28 cellular contexts compared by ENCODE assay signal in the genomic region with DNA sequence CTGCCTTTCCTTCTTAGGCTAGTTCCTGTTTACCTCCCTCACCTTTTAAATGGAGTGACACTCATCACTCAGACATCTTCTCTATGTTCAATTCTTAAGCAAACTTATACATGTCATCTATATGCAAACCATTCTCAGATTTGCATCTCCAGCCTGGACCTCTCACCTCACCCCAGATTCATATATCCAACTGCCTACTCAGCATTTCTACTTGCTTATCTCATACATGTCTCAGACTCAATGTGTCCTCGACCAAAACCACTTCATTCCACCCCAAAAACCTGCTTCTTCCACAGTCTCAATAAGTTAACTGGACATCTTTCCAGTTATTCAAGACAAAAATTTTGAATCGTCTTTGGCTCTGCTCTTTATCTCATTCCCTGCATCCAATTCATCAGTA.
A peak's percentile ranks its signal among the peaks of the same experiment; 100 is the strongest.
DNase-seq lines count a peak whose midpoint lies in the region; ATAC-seq, FAIRE-seq and TF ChIP-seq lines count a peak whose summit lies in the region.
"Had no signal": no experiment of that assay in that cellular context is flagged by ENCODE, and none has a peak within 500 bp of the region (broad histone marks: within the 10 kb centered on the region; RNA-seq: fewer than 3 reads in every experiment).

No MANE protein-coding gene starts in this region.

- H4K8ac ChIP-seq in IMR-90 (ENCODE audit: low read depth in 2 of 2, low read length in 2 of 2): no peak overlapping the region

- no peak overlapping the region for H2BK120ac ChIP-seq in IMR-90 (ENCODE audit: low read depth, low read length)

- H3K27ac ChIP-seq in A549 (no peak overlapping the region), IMR-90 (ENCODE audit: insufficient read depth, low read length) (no peak overlapping the region), K562 (ENCODE audit: extremely low read depth, low read depth, low read length) (no peak overlapping the region), uterus (no peak overlapping the region)
- H3K27ac ChIP-seq: BLaER1 treated with 17β-estradiol and CSF1 and Interleukin-3, amounts not matched to agents 10 nM and 100 nM; C4-2B had no signal

- no peak for DNase-seq in A549 (ENCODE audit: low read depth in 1 of 2, low spot score in 1 of 2)
- no peak for DNase-seq in IMR-90
- DNase-seq in NCI-H526 (lab: John Stamatoyannopoulos, UW): peak; percentile 22 to 28
- DNase-seq in K562 (ENCODE audit: extremely low read depth in 1 of 4, low spot score in 3 of 4): no peak
- no peak for DNase-seq in NCI-H1930 (lab: John Stamatoyannopoulos, UW)
- DNase-seq in uterus: no peak
- no peak for DNase-seq in DMS 273 treated with DMSO at 0.1 percent for 48 hours (lab: John Stamatoyannopoulos, UW)
- DNase-seq: 8988T; AML-193; Caco-2; Calu3; CD4-positive, alpha-beta T cell; CD8-positive, alpha-beta T cell; DMS153; DMS53; DMS79; DND-41; EL; GDM1 had no signal

- H3K9ac ChIP-seq in IMR-90 (ENCODE audit: low read depth, low read length): no peak overlapping the region
- H3K9ac ChIP-seq in K562 (ENCODE audit: insufficient read depth in 1 of 2, low read depth in 2 of 2, low read length in 2 of 2): no peak overlapping the region
- H3K9ac ChIP-seq: BLaER1 treated with 17β-estradiol and CSF1 and Interleukin-3, amounts not matched to agents 10 nM and 100 nM had no signal

- H3K4me1 Mint-ChIP-seq in stimulated activated memory B cell treated with anti-CD40 and anti-IgM and Interleukin-4, amounts not matched to agents 10 μg/mL and 1 μg/mL and 100 μg/mL, for 72 hours: no peaks in the 10 kb centered on the region
- H3K4me1 Mint-ChIP-seq: B cell had no signal

- no peak overlapping the region for H3K56ac ChIP-seq in IMR-90 (ENCODE audit: extremely low read depth, insufficient read depth, low read length)

- TF ChIP-seq CTCF in A549 (IDR thresholded peaks at IDR 0.05) (no peak), IMR-90 (conservative IDR thresholded peaks at IDR 0.05; ENCODE audit: low read depth, low read length) (no peak), K562 (IDR thresholded peaks at IDR 0.05 in 2 of 3, conservative IDR thresholded peaks at IDR 0.05 in 1 of 3; ENCODE audit: insufficient read depth in 2 of 3, low read depth in 1 of 3, low read length in 3 of 3) (no peak), uterus (IDR thresholded peaks at IDR 0.05) (no peak)

- TF ChIP-seq EP300 in A549 (IDR thresholded peaks at IDR 0.05) (no peak), K562 (IDR thresholded peaks at IDR 0.05; ENCODE audit: low read length) (no peak)

- no peak overlapping the region for H3K18ac ChIP-seq in IMR-90 (ENCODE audit: low read depth, low read length)

- H3K4me2 ChIP-seq in A549 (no peak overlapping the region), IMR-90 (ENCODE audit: low read depth, low read length) (no peak overlapping the region), K562 (ENCODE audit: insufficient read depth, low read length) (no peak overlapping the region)
- H3K4me2 ChIP-seq: BLaER1 treated with 17β-estradiol and CSF1 and Interleukin-3, amounts not matched to agents 10 nM and 100 nM had no signal

- TF ChIP-seq POLR2A in A549 (IDR thresholded peaks at IDR 0.05; ENCODE audit: low read length): no peak
- no peak for TF ChIP-seq POLR2A in IMR-90 (IDR thresholded peaks at IDR 0.05; ENCODE audit: low read depth, low read length)
- no peak for TF ChIP-seq POLR2A in K562 (conservative IDR thresholded peaks at IDR 0.05)
- no peak for TF ChIP-seq POLR2A in uterus (IDR thresholded peaks at IDR 0.05)

- H3K23ac ChIP-seq in IMR-90 (ENCODE audit: low read depth, low read length): no peak overlapping the region

- dilution Hi-C loops in IMR-90 (cut with HindIII; ENCODE audit: low sequenced_read_pairs, unreplicated experiment): no loop called here

- H4K20me1 ChIP-seq in IMR-90 (ENCODE audit: insufficient read depth, low read length) (no peaks in the 10 kb centered on the region), K562 (replicated peaks; ENCODE audit: control insufficient read depth, insufficient read depth, low read length) (no peaks in the 10 kb centered on the region)
- H4K20me1 ChIP-seq: BLaER1 treated with 17β-estradiol and CSF1 and Interleukin-3, amounts not matched to agents 10 nM and 100 nM had no signal

- POLR2A ChIA-PET in A549 (lab: Yijun Ruan, JAX): no interaction called here
- POLR2A ChIA-PET in IMR-90 (lab: Charles Lee; ENCODE audit: unreplicated experiment): no interaction called here
- POLR2A ChIA-PET in K562 (lab: Yijun Ruan, JAX): no interaction called here

- no peak overlapping the region for H3K27ac Mint-ChIP-seq in stimulated activated memory B cell treated with anti-CD40 and anti-IgM and Interleukin-4, amounts not matched to agents 10 μg/mL and 1 μg/mL and 100 μg/mL, for 72 hours
- H3K27ac Mint-ChIP-seq: B cell; CD4-positive, alpha-beta T cell; CD8-positive, alpha-beta T cell had no signal

- CTCF ChIA-PET in A549 (lab: Yijun Ruan, JAX): no interaction called here
- CTCF ChIA-PET in IMR-90 (lab: Yijun Ruan, JAX): no interaction called here
- CTCF ChIA-PET in K562 (lab: Yijun Ruan, JAX; ENCODE audit: low intra/inter-chr PET ratio): no interaction called here

- H3K36me3 ChIP-seq in IMR-90 (ENCODE audit: control insufficient read depth, insufficient read depth, low read length) (no peaks in the 10 kb centered on the region), K562 (ENCODE audit: control insufficient read depth, insufficient read depth, low read length) (no peaks in the 10 kb centered on the region), uterus (no peaks in the 10 kb centered on the region)
- H3K36me3 ChIP-seq: BLaER1 treated with 17β-estradiol and CSF1 and Interleukin-3, amounts not matched to agents 10 nM and 100 nM had no signal

- H3K27me3 Mint-ChIP-seq in stimulated activated memory B cell treated with anti-CD40 and anti-IgM and Interleukin-4, amounts not matched to agents 10 μg/mL and 1 μg/mL and 100 μg/mL, for 72 hours: no peaks in the 10 kb centered on the region
- H3K27me3 Mint-ChIP-seq: CD4-positive, alpha-beta T cell had no signal

- no TSS peak for BruUV-seq in IMR-90 (replicated peaks; lab: Mats Ljungman, UMichigan)
- BruUV-seq in K562 (replicated peaks; lab: Mats Ljungman, UMichigan): no TSS peak

- H3K4me3 Mint-ChIP-seq in stimulated activated memory B cell treated with anti-CD40 and anti-IgM and Interleukin-4, amounts not matched to agents 10 μg/mL and 1 μg/mL and 100 μg/mL, for 72 hours: no peak overlapping the region
- H3K4me3 Mint-ChIP-seq: B cell; CD4-positive, alpha-beta T cell; CD8-positive, alpha-beta T cell had no signal

- no peaks in the 10 kb centered on the region for H3K4me1 ChIP-seq in A549
- H3K4me1 ChIP-seq in IMR-90 (ENCODE audit: control insufficient read depth, insufficient read depth, low read length): no peaks in the 10 kb centered on the region
- no peaks in the 10 kb centered on the region for H3K4me1 ChIP-seq in K562 (replicated peaks in 1 of 2; ENCODE audit: control insufficient read depth in 2 of 2, insufficient read depth in 2 of 2, low read length in 2 of 2)
- no peaks in the 10 kb centered on the region for H3K4me1 ChIP-seq in uterus
- H3K4me1 ChIP-seq: BLaER1 treated with 17β-estradiol and CSF1 and Interleukin-3, amounts not matched to agents 10 nM and 100 nM; Caco-2 had no signal

- no peak overlapping the region for H3K4ac ChIP-seq in IMR-90 (ENCODE audit: low read depth, low read length)

- H3K9me1 ChIP-seq in IMR-90 (ENCODE audit: insufficient read depth, low read length) (no peaks in the 10 kb centered on the region), K562 (ENCODE audit: control insufficient read depth, insufficient read depth, low read length) (no peaks in the 10 kb centered on the region)

- no peak overlapping the region for H2BK5ac ChIP-seq in IMR-90 (ENCODE audit: low read depth, low read length, poor library complexity, severe bottlenecking)

- no peak overlapping the region for H2BK15ac ChIP-seq in IMR-90 (ENCODE audit: low read depth, low read length)

- FAIRE-seq in A549 (lab: Jason Lieb, UNC): no peak
- no peak for FAIRE-seq in K562 (lab: Jason Lieb, UNC)
- FAIRE-seq: A204.1, D721Med, GM12878, GM12892, GM18507 had no signal

- 0% methylated on average over 2 of the region's 2 CpGs for WGBS in A549 (ENCODE audit: missing lambda C conversion rate)
- WGBS in IMR-90 (ENCODE audit: extremely low coverage in 2 of 2, insufficient read length in 1 of 2), 2 experiments: 25% methylated on average over 2 of the region's 2 CpGs; no CpG with 5 or more reads in 1 of the 2 experiments
- 4% methylated on average over 2 of the region's 2 CpGs for WGBS in K562 (ENCODE audit: insufficient coverage, low coverage, missing lambda C conversion rate)

- intact Hi-C loops in IMR-90 (cut with micrococcal nuclease): no loop called here
- intact Hi-C loops in K562 (cut with micrococcal nuclease): no loop called here
- intact Hi-C loops in uterus (cut with DNase I; ENCODE audit: low total_unique reads): no loop called here

- H3K27me3 ChIP-seq in IMR-90 (ENCODE audit: control insufficient read depth, insufficient read depth, low read length) (no peaks in the 10 kb centered on the region), K562 (ENCODE audit: control insufficient read depth in 2 of 2, insufficient read depth in 2 of 2, low read length in 2 of 2) (no peaks in the 10 kb centered on the region), uterus (no peaks in the 10 kb centered on the region)
- H3K27me3 ChIP-seq: BLaER1 treated with 17β-estradiol and CSF1 and Interleukin-3, amounts not matched to agents 10 nM and 100 nM had no signal

- no peak overlapping the region for H2AFZ ChIP-seq in IMR-90 (replicated peaks; ENCODE audit: low read length, poor library complexity)
- no peak overlapping the region for H2AFZ ChIP-seq in K562 (ENCODE audit: low read depth, low read length)

- ATAC-seq in A549 (no peak), IMR-90 (ENCODE audit: low read depth) (no peak), K562 (no peak)
- no peak for ATAC-seq in stimulated activated memory B cell treated with anti-CD40 and anti-IgM and Interleukin-4, amounts not matched to agents 10 μg/mL and 1 μg/mL and 100 μg/mL, for 72 hours
- ATAC-seq: CD8-positive, alpha-beta T cell; GM12878 had no signal

- H4K5ac ChIP-seq in IMR-90 (ENCODE audit: low read depth, low read length): no peak overlapping the region

- in situ Hi-C loops in IMR-90 (cut with MboI; ENCODE audit: low sequenced_read_pairs) (no loop called here), K562 (cut with MboI) (no loop called here)

- H3K9me3 ChIP-seq in A549 (no peaks in the 10 kb centered on the region), IMR-90 (ENCODE audit: control insufficient read depth, insufficient read depth, low read length) (no peaks in the 10 kb centered on the region), K562 (replicated peaks; ENCODE audit: control insufficient read depth, insufficient read depth, low read depth, low read length) (no peaks in the 10 kb centered on the region), uterus (no peaks in the 10 kb centered on the region)
- H3K9me3 ChIP-seq: BLaER1 treated with 17β-estradiol and CSF1 and Interleukin-3, amounts not matched to agents 10 nM and 100 nM; Caco-2 had no signal

- H2BK20ac ChIP-seq in IMR-90 (ENCODE audit: low read depth, low read length): no peak overlapping the region

- H3K79me1 ChIP-seq in IMR-90 (ENCODE audit: low read depth in 1 of 2, low read length in 2 of 2): no peaks in the 10 kb centered on the region

- no peaks in the 10 kb centered on the region for H3K36me3 Mint-ChIP-seq in stimulated activated memory B cell treated with anti-CD40 and anti-IgM and Interleukin-4, amounts not matched to agents 10 μg/mL and 1 μg/mL and 100 μg/mL, for 72 hours
- H3K36me3 Mint-ChIP-seq: CD8-positive, alpha-beta T cell had no signal

- no peak for TF ChIP-seq RAD21 in A549 (conservative IDR thresholded peaks at IDR 0.05 in 1 of 2, IDR thresholded peaks at IDR 0.05 in 1 of 2)
- TF ChIP-seq RAD21 in IMR-90 (IDR thresholded peaks at IDR 0.05; ENCODE audit: low read length): no peak
- TF ChIP-seq RAD21 in K562 (CRISPR knock-in tag; conservative IDR thresholded peaks at IDR 0.05 in 1 of 2, IDR thresholded peaks at IDR 0.05 in 1 of 2): no peak

- no peaks in the 10 kb centered on the region for H3K9me3 Mint-ChIP-seq in stimulated activated memory B cell treated with anti-CD40 and anti-IgM and Interleukin-4, amounts not matched to agents 10 μg/mL and 1 μg/mL and 100 μg/mL, for 72 hours
- H3K9me3 Mint-ChIP-seq: CD4-positive, alpha-beta T cell; CD8-positive, alpha-beta T cell had no signal

- H3K79me2 ChIP-seq in K562 (ENCODE audit: control insufficient read depth, insufficient read depth, low read length): no peaks in the 10 kb centered on the region

- no peak overlapping the region for H4K91ac ChIP-seq in IMR-90 (ENCODE audit: insufficient read depth, low read depth, low read length)

- no peak overlapping the region for H3K14ac ChIP-seq in IMR-90 (replicated peaks; ENCODE audit: low read depth, low read length)

- H2AK9ac ChIP-seq in IMR-90 (replicated peaks; ENCODE audit: low read depth, low read length, poor library complexity): no peak overlapping the region

- H2AK5ac ChIP-seq in IMR-90 (ENCODE audit: low read depth, low read length): no peak overlapping the region

- H3K4me3 ChIP-seq in A549 (no peak overlapping the region), IMR-90 (ENCODE audit: insufficient read depth, low read depth, low read length) (no peak overlapping the region), K562 (no peak overlapping the region), uterus (no peak overlapping the region)
- H3K4me3 ChIP-seq: BLaER1 treated with 17β-estradiol and CSF1 and Interleukin-3, amounts not matched to agents 10 nM and 100 nM; GM12878 had no signal

Comparison
In these comparisons a context has a peak if more than half of its experiments do, and no peak if none do; other contexts are left out.
1. DNase-seq: peak in NCI-H526 (2 of 2); none in A549 (0 of 2), IMR-90 (single experiment), K562 (0 of 4), NCI-H1930 (0 of 2), uterus (0 of 2) and DMS 273 treated with DMSO at 0.1 percent for 48 hours (single experiment).
2. Of the 35 proteins assayed by ChIP-seq in both K562 and A549: peak only in K562: none; only in A549: MAFK; in both: none; in neither: 34.